In genomic region chr3:171712168-171712938, GRCh38 we compare ENCODE assay signal across 18 cellular contexts.
DNase-seq lines count a peak whose midpoint lies in the region; ATAC-seq, FAIRE-seq and TF ChIP-seq lines count a peak whose summit lies in the region.
"Had no signal": no experiment of that assay in that cellular context is flagged by ENCODE, and none has a peak within 500 bp of the region (broad histone marks: within the 10 kb centered on the region; RNA-seq: fewer than 3 reads in every experiment).

No MANE protein-coding gene starts in this region.

- no peak overlapping the region for H2BK15ac ChIP-seq in mesendoderm (replicated peaks; ENCODE audit: low read depth)

- no peak overlapping the region for H3K4me2 ChIP-seq in mesendoderm (ENCODE audit: low read length)
- H3K4me2 ChIP-seq: BLaER1 had no signal

- no peaks in the 10 kb centered on the region for H3K27me3 ChIP-seq in mesendoderm (ENCODE audit: insufficient read depth, low read length, poor library complexity)
- H3K27me3 ChIP-seq in small intestine (ENCODE audit: control insufficient read depth in 2 of 2, insufficient read depth in 2 of 2, low read length in 2 of 2), result no peaks in the 10 kb centered on the region
- H3K27me3 ChIP-seq: BLaER1, esophagus muscularis mucosa, SJCRH30 had no signal

- H3K23ac ChIP-seq in mesendoderm (ENCODE audit: low read length), result no peak overlapping the region

- no peak overlapping the region for H3K56ac ChIP-seq in mesendoderm (ENCODE audit: low read length)

- H2AK5ac ChIP-seq in mesendoderm (ENCODE audit: low read length), result no peak overlapping the region

- no peaks in the 10 kb centered on the region for H3K79me2 ChIP-seq in mesendoderm (ENCODE audit: control insufficient read depth, insufficient read depth, low read length)

- H4K5ac ChIP-seq in mesendoderm (ENCODE audit: low read length), result no peak overlapping the region

- H3K36me3 ChIP-seq in mesendoderm (ENCODE audit: control insufficient read depth, insufficient read depth, low read length) (no peaks in the 10 kb centered on the region), small intestine (ENCODE audit: control insufficient read depth in 2 of 2, insufficient read depth in 2 of 2, low read length in 2 of 2) (peaks cover 7 to 20% of the 10 kb centered on the region in 2 donors)
- H3K36me3 ChIP-seq: prostate gland, SJCRH30 had no signal

- no peak overlapping the region for H3K27ac ChIP-seq in mesendoderm (ENCODE audit: low read depth, low read length)
- H3K27ac ChIP-seq in small intestine (ENCODE audit: low read depth in 1 of 2, low read length in 1 of 2), result no peak overlapping the region
- H3K27ac ChIP-seq: BLaER1, esophagus muscularis mucosa, prostate gland, SJCRH30 had no signal

- TF ChIP-seq CTCF in choroid plexus epithelial cell (conservative IDR thresholded peaks at IDR 0.05; ENCODE audit: low read depth, low read length), result no peak

- H3K9ac ChIP-seq in mesendoderm (ENCODE audit: low read length), result no peak overlapping the region
- H3K9ac ChIP-seq: BLaER1 had no signal

- no peak for FAIRE-seq in small intestine (lab: Jason Lieb, UNC)
- FAIRE-seq: colon had no signal

- WGBS in mesendoderm (ENCODE audit: extremely low coverage, insufficient coverage, low lambda C conversion rate), result no CpG with 5 or more reads among the region's 8 CpGs
- WGBS in small intestine, 3 donors, result 70 to 88% (median 79%) methylated on average over 8 of the region's 8 CpGs

- H4K8ac ChIP-seq in mesendoderm (ENCODE audit: low read depth, low read length), result no peak overlapping the region

- DNase-seq in AG08396 (ENCODE audit: low spot score) (peak; percentile 5), M059J (ENCODE audit: low read depth) (peak; percentile 89), choroid plexus epithelial cell (ENCODE audit: low read depth) (peak; percentile 60), mesendoderm (peak; percentile 7), NAMALWA (ENCODE audit: low spot score) (no peak), RPMI8226 (no peak), small intestine (no peak)
- DNase-seq: activated naive CD4-positive, alpha-beta T cell treated with anti-CD3 and anti-CD28 coated beads, Interleukin-2, amount 10 ng/mL, durations not matched to agents 7 days and 5 days; DMS79; Kasumi-1; NCI-H2029 treated with DMSO at 0.1 percent for 48 hours; SJCRH30; stimulated activated CD4-positive, alpha-beta T cell treated with anti-CD3 and anti-CD28 coated beads, Interleukin-2, amount 100 ng/mL, for 24 hours had no signal

- H2BK5ac ChIP-seq in mesendoderm (ENCODE audit: low read length), result no peak overlapping the region

- H3K9me3 ChIP-seq in small intestine (ENCODE audit: control insufficient read depth, low read depth), result no peaks in the 10 kb centered on the region
- H3K9me3 ChIP-seq: prostate gland had no signal

- H3K4ac ChIP-seq in mesendoderm (ENCODE audit: low read depth, low read length), result no peak overlapping the region

- no peak overlapping the region for H2BK120ac ChIP-seq in mesendoderm (ENCODE audit: low read depth, low read length)

- no peaks in the 10 kb centered on the region for H3K79me1 ChIP-seq in mesendoderm (ENCODE audit: low read length)

- no peak overlapping the region for H3K18ac ChIP-seq in mesendoderm (ENCODE audit: low read length)

- ATAC-seq in GM18519 (IDR thresholded peaks at IDR 0.05; ENCODE audit: low FRiP score, unreplicated experiment), result no peak

- H3K4me3 ChIP-seq in choroid plexus epithelial cell (ENCODE audit: low read depth, low read length) (no peak overlapping the region), mesendoderm (ENCODE audit: low read length) (no peak overlapping the region), small intestine (ENCODE audit: low read depth in 1 of 2, low read length in 2 of 2) (no peak overlapping the region)
- H3K4me3 ChIP-seq: BLaER1, esophagus muscularis mucosa, prostate gland, SJCRH30 had no signal

- H3K4me1 ChIP-seq in mesendoderm (ENCODE audit: control insufficient read depth, low read depth, low read length) (no peaks in the 10 kb centered on the region), small intestine (ENCODE audit: control insufficient read depth in 2 of 2, insufficient read depth in 1 of 2, low read depth in 1 of 2, low read length in 1 of 2) (no peaks in the 10 kb centered on the region)
- H3K4me1 ChIP-seq: BLaER1, esophagus muscularis mucosa, prostate gland, SJCRH30 had no signal

Comparison
In these comparisons a context has a peak if more than half of its experiments do, and no peak if none do; other contexts are left out.
1. DNase-seq: peak in AG08396 (single experiment), M059J (single experiment), choroid plexus epithelial cell (single experiment) and mesendoderm (single experiment); none in NAMALWA (single experiment), RPMI8226 (single experiment) and small intestine (single experiment).